In the genomic region with DNA sequence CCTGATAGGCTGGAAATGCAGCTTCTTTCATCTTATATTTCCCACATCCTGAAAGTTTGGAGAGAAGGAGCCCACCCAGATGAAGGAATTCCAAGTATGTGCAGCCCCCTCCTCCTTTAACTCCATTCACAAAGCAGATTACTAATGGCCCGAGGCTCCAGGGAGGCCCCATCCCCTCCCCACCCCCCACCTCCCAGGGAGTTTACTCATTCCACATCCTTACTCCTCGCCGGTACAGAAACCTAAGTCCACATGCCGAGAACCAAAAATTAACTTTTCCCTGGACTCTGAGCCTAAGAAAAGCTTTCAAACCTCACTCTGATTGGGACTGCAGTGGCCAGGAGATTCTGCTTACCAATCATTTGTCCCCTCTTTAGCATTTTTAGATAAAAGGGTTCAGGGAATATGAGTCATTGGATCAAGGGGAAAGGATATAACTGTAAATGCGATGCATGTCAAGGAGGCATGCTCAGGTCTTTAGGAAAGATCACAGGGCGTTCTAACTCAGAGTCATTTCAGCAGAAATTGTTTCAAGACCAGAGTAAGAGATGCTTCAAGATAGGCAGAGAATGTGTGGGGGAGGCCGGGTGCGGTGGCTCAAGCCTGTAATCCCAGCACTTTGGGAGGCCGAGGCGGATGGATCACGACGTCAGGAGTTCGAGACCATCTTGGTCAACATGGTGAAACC, we compare ENCODE assay signal across 8 cellular contexts. TPM values are rescaled to one million over a fixed set of nuclear protein-coding genes. Genes with fewer than 3 reads are reported as not detected.
DNase-seq lines count a peak whose midpoint lies in the region; ATAC-seq, FAIRE-seq and TF ChIP-seq lines count a peak whose summit lies in the region.

No MANE protein-coding gene starts in this region.

- no peaks in the 10 kb centered on the region for H3K9me3 ChIP-seq in H1 (ENCODE audit: insufficient read depth in 2 of 2, low read depth in 1 of 2, low read length in 1 of 2)

- H3K79me2 ChIP-seq in H1 (ENCODE audit: control insufficient read depth in 1 of 2, insufficient read depth in 2 of 2, low read length in 2 of 2): peaks cover 18 to 42% of the 10 kb centered on the region in 2 experiments

- peak overlapping the region; percentile 47 for H2BK120ac ChIP-seq in H1 (replicated peaks; ENCODE audit: low read depth, low read length)

- peak overlapping the region; percentile 99 for H4K5ac ChIP-seq in H1 (ENCODE audit: insufficient read length, low read depth, low read length)

- no peaks in the 10 kb centered on the region for H3K27me3 ChIP-seq in H1 (replicated peaks in 1 of 4; ENCODE audit: control insufficient read depth in 3 of 4, extremely low read depth in 1 of 4, insufficient read depth in 3 of 4, low read length in 3 of 4)

- H2BK20ac ChIP-seq in H1 (ENCODE audit: low read length): peak overlapping the region; percentile 92; the same call in 1 of the 2 replicates

- FAIRE-seq in H1 (lab: Jason Lieb, UNC): peak; percentile 77

- H3K23me2 ChIP-seq in H1 (ENCODE audit: low read depth, low read length): peaks cover 8% of the 10 kb centered on the region

- H3K36me3 ChIP-seq in H1 (ENCODE audit: control insufficient read depth in 2 of 4, insufficient read depth in 4 of 4, low read length in 3 of 4): peaks cover 0 to 22% (median 1%) of the 10 kb centered on the region in 4 experiments; a peak in 2 of 8 replicates

- peak overlapping the region; percentile 14; the same call in 1 of the 2 replicates for H2AK5ac ChIP-seq in H1 (ENCODE audit: low read depth, low read length)

- POLR2A ChIA-PET in H1 (lab: Charles Lee; ENCODE audit: partially characterized antibody): interaction anchor here (0.6 to 39.1 kb wide), 37 partner anchors 9 to 1399 kb away, joined by 3 to 1024 read pairs (median 5); partner anchors contain the start of gene PIM1

- peak in 1 of 2 experiments; percentile 86; a peak in 2 of 3 replicates for TF ChIP-seq EP300 in H1 (IDR thresholded peaks at IDR 0.05; ENCODE audit: borderline replicate concordance in 1 of 2, low read depth in 2 of 2, low read length in 2 of 2)

- peak overlapping the region; percentile 99 for H2BK5ac ChIP-seq in H1 (ENCODE audit: low read depth, low read length)

- H3K4me1 ChIP-seq in H1 (replicated peaks in 1 of 4; ENCODE audit: control insufficient read depth in 3 of 4, insufficient read depth in 4 of 4, low read length in 3 of 4): peaks cover 15 to 39% (median 29%) of the 10 kb centered on the region in 4 experiments

- no peaks in the 10 kb centered on the region for H3K27me3 Mint-ChIP-seq in Calu3 (ENCODE audit: unreplicated experiment)

- H2BK12ac ChIP-seq in H1 (ENCODE audit: low read depth, low read length): peak overlapping the region; percentile 99

- no peak overlapping the region for H3K23ac ChIP-seq in H1 (ENCODE audit: insufficient read length)

- CTCF ChIA-PET in Calu3 (lab: Charles Lee): interaction anchor here (0.6 to 0.9 kb wide), 4 partner anchors 34 to 117 kb away, joined by 4 to 6 read pairs (median 5); no protein-coding TSS in a partner anchor
- CTCF ChIA-PET in H1 (lab: Charles Lee; ENCODE audit: partially characterized antibody): interaction anchor here (0.7 to 9.0 kb wide), 13 partner anchors 10 to 109 kb away, joined by 3 to 59 read pairs (median 5); partner anchors contain the start of gene PIM1

- WGBS in H1 (ENCODE audit: extremely low coverage in 1 of 2, insufficient coverage in 1 of 2, insufficient read length in 1 of 2, insufficient replicate concordance in 2 of 2, low coverage in 1 of 2, low lambda C conversion rate in 2 of 2, missing lambda C conversion rate in 1 of 2), 2 experiments: 22% methylated on average over 13 of the region's 13 CpGs; no CpG with 5 or more reads in 1 of the 2 experiments

- DNase-seq in Calu3: no peak
- peak; percentile 49 for DNase-seq in RPMI7951 (ENCODE audit: low read depth)
- DNase-seq in H1 (ENCODE audit: low read depth in 1 of 2, low spot score in 2 of 2): peak; percentile 60 to 93
- peak; percentile 79 for DNase-seq in non-pigmented ciliary epithelial cell (ENCODE audit: low read depth)
- no peak for DNase-seq in cerebellar cortex (ENCODE audit: low spot score)
- DNase-seq in DMS 273 treated with DMSO at 0.1 percent for 48 hours (lab: John Stamatoyannopoulos, UW): no peak
- no peak for DNase-seq in stimulated activated CD4-positive, alpha-beta T cell treated with anti-CD3 and anti-CD28 coated beads, Interleukin-2, amount 100 ng/mL, for 48 hours

- peak overlapping the region; percentile 98 for H3K27ac Mint-ChIP-seq in Calu3 (ENCODE audit: unreplicated experiment)

- peak overlapping the region; percentile 62 for H3K4me3 Mint-ChIP-seq in Calu3 (ENCODE audit: low read depth, unreplicated experiment)

- peak overlapping the region; percentile 85 for H3K56ac ChIP-seq in H1 (replicated peaks; ENCODE audit: insufficient read length, low read depth, low read length)

- H4K91ac ChIP-seq in H1 (replicated peaks; ENCODE audit: insufficient read length, low read length): peak overlapping the region; percentile 99

- peak overlapping the region; percentile 49 to 90 (median 87); a peak in 6 of 8 replicates for H3K4me3 ChIP-seq in H1 (ENCODE audit: extremely low read depth in 1 of 4, insufficient read depth in 2 of 4, low read depth in 3 of 4, low read length in 4 of 4)

- TSS peak; percentile 50 for BruUV-seq in Calu3 (replicated peaks; lab: Mats Ljungman, UMichigan)

- no peak overlapping the region for H2BK15ac ChIP-seq in H1 (ENCODE audit: low read length)

- H2AFZ ChIP-seq in H1 (ENCODE audit: low read length): no peak overlapping the region

- intact Hi-C loops in Calu3 (cut with micrococcal nuclease; ENCODE audit: unreplicated experiment): loop anchor here (2.0 to 5.0 kb wide), 2 partner anchors 34 to 35 kb away; partner anchors contain the start of gene PIM1

- H3K9me3 Mint-ChIP-seq in Calu3 (ENCODE audit: low read depth, unreplicated experiment): no peaks in the 10 kb centered on the region

- 0 out of 4 replicates have a peak, but pooled peaks of 1 of the 2 experiments have one; percentile 0 for TF ChIP-seq RAD21 in H1 (IDR thresholded peaks at IDR 0.05 in 1 of 2, conservative IDR thresholded peaks at IDR 0.05 in 1 of 2; ENCODE audit: low read depth in 2 of 2, low read length in 2 of 2)

- peak overlapping the region; percentile 98 for H3K27ac ChIP-seq in H1 (ENCODE audit: low read depth, low read length)

- no peak overlapping the region for H3K14ac ChIP-seq in H1 (ENCODE audit: insufficient read length)

- H3K36me3 Mint-ChIP-seq in Calu3 (ENCODE audit: insufficient read depth, unreplicated experiment): peaks cover 27% of the 10 kb centered on the region

- peak overlapping the region in 3 of 4 experiments; percentile 96 to 98 (median 96); a peak in 6 of 7 replicates for H3K9ac ChIP-seq in H1 (replicated peaks in 1 of 4; ENCODE audit: extremely low read depth in 1 of 4, low read depth in 3 of 4, low read length in 3 of 4)

- peak overlapping the region; percentile 60 for H3K18ac ChIP-seq in H1 (ENCODE audit: extremely low read depth, low read length)

- no peak for TF ChIP-seq POLR2A in H1 (IDR thresholded peaks at IDR 0.05; ENCODE audit: control extremely low read depth in 1 of 2, low read depth in 2 of 2, low read length in 2 of 2)

- no peak for ATAC-seq in GM21367 (IDR thresholded peaks at IDR 0.05; ENCODE audit: unreplicated experiment)

- H3K4ac ChIP-seq in H1 (replicated peaks; ENCODE audit: insufficient read length, low read depth, low read length): peak overlapping the region; percentile 11

- H3K79me1 ChIP-seq in H1 (ENCODE audit: low read depth, low read length): peaks cover 8% of the 10 kb centered on the region; the same call in 1 of the 2 replicates

- TF ChIP-seq CTCF in Calu3 (IDR thresholded peaks at IDR 0.05; ENCODE audit: unreplicated experiment) (no peak), H1 (IDR thresholded peaks at IDR 0.05; ENCODE audit: control extremely low read depth in 1 of 3, insufficient read depth in 1 of 3, low read depth in 1 of 3, low read length in 3 of 3) (no peak)

- H3K4me2 ChIP-seq in H1 (ENCODE audit: insufficient read depth in 1 of 2, low read depth in 2 of 2, low read length in 2 of 2): peak overlapping the region; percentile 85 to 95

- H4K8ac ChIP-seq in H1 (ENCODE audit: extremely low read depth, insufficient read depth, low read length): no peak overlapping the region; the same call in 1 of the 2 replicates

- H3K4me1 Mint-ChIP-seq in Calu3 (ENCODE audit: low read depth, unreplicated experiment): peaks cover 62% of the 10 kb centered on the region

- no peaks in the 10 kb centered on the region for H4K20me1 ChIP-seq in H1 (replicated peaks in 1 of 2; ENCODE audit: control insufficient read depth in 1 of 2, insufficient read depth in 2 of 2, low read length in 2 of 2)

TF ChIP-seq in H1, 55 proteins besides CTCF, POLR2A, EP300 and RAD21 (continues in another document):
- TF ChIP-seq RXRA (IDR thresholded peaks at IDR 0.05; ENCODE audit: insufficient read depth, low read depth, low read length) (no peak), CEBPB (IDR thresholded peaks at IDR 0.05; ENCODE audit: low read depth, low read length) (no peak), CTBP2 (IDR thresholded peaks at IDR 0.05; ENCODE audit: borderline replicate concordance, insufficient read depth, insufficient read length, low read length) (no peak), TCF12 (IDR thresholded peaks at IDR 0.05; ENCODE audit: low read depth, low read length) (peak; percentile 12; the same call in 1 of the 2 replicates), JUND (IDR thresholded peaks at IDR 0.05; ENCODE audit: low read length) (no peak), SRF (IDR thresholded peaks at IDR 0.05; ENCODE audit: low read depth, low read length) (no peak), MAFK (IDR thresholded peaks at IDR 0.05; ENCODE audit: low read depth, low read length) (no peak; the same call in 1 of the 2 replicates), RFX5 (IDR thresholded peaks at IDR 0.05; ENCODE audit: borderline replicate concordance, low read depth, low read length) (no peak), CHD1 (IDR thresholded peaks at IDR 0.05; ENCODE audit: low read depth, low read length) (no peak)

RNA-seq across cellular contexts. Expression of gene PIM1, which starts 31.9 kb away (rescaled TPM):
- 18.6 and 19.1 TPM in 2 replicates for total RNA-seq in Calu3 (2022)
- 7.7 and 8.2 TPM in 2 replicates for total RNA-seq in RPMI7951 (2014; rRNA removed; shearing (Covaris generic))
- total RNA-seq in H1 (2021; fragmentation: NEBNext Ultra II Directional; extraction: Animal tissue kit (Norgen Biotek cat#: 25700)): 94.1 and 94.9 TPM in 2 replicates
- polyA plus RNA-seq in H1 (2011; rRNA removed): 25.5 and 42.7 TPM in 2 replicates
- polyA plus RNA-seq in H1 (2011; cell fraction: cytosol; rRNA removed): 37.3 TPM
- 72.2 TPM for polyA plus RNA-seq in H1 (2011; cell fraction: nucleus; rRNA removed)
- 46.3 to 53.0 TPM (median 51.3 TPM) in 4 replicates for polyA plus RNA-seq in H1 (2012, experiment 1 of 2)
- 57.3 TPM for polyA plus RNA-seq in H1 (2012, experiment 2 of 2)
- polyA plus RNA-seq in H1 (2013, experiment 1 of 2): 57.8 TPM
- polyA plus RNA-seq in H1 (2013, experiment 2 of 2): 62.4 TPM
- 39.5 and 58.4 TPM in 2 replicates for polyA minus RNA-seq in H1 (2011; rRNA and poly(A)+ RNA removed)
- 29.6 TPM for polyA minus RNA-seq in H1 (2011; cell fraction: cytosol; rRNA and poly(A)+ RNA removed)
- 30.4 TPM for polyA minus RNA-seq in H1 (2011; cell fraction: nucleus; rRNA and poly(A)+ RNA removed)

Comparison
In these comparisons a context has a peak if more than half of its experiments do, and no peak if none do; other contexts are left out.
1. DNase-seq: peak in RPMI7951 (single experiment), H1 (2 of 2) and non-pigmented ciliary epithelial cell (single experiment); none in Calu3 (single experiment), cerebellar cortex (single experiment), DMS 273 treated with DMSO at 0.1 percent for 48 hours (single experiment) and stimulated activated CD4-positive, alpha-beta T cell treated with anti-CD3 and anti-CD28 coated beads, Interleukin-2, amount 100 ng/mL, for 48 hours (0 of 2).